ENCODE assay signal across 1 cellular context in the genomic region with DNA sequence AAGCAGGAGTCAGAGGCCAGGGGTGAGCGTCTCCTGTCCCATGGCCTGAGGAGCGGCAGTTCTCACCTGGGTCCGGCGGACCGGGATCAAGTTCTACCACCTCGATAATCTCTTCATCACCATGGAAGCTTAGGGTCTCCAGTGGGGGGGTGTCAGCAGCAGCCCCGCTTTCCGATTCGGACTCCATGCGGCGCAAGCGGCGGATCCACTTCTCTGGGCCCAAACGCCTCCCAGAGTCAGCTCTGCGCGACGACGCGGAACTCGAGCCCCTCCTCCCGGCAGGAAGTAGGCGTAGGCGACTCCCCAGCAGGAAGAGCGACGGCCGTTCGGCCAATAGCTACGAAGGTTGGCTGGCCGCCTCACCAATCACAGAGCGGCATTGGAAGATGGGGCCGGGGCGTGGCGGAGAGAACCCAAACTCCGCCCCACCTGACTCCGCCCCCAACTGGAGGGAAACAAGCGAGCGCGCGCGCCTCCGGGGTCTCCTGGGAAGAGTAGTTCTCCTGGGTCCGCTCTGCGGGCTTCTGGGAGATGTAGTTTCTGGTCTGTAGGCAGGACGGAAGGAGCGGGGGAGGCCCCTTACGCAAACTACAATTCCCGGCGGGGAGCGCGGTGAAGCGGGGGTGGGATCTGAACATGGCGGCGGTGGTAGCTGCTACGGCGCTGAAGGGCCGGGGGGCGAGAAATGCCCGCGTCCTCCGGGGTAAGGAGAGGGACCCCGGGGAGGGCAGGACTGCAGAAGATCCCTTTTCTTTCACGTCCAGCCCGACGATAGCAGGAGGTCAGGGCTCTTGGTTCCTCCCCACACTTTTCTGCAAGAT.
TF ChIP-seq lines count a peak whose summit lies in the region.

A gene with protein sequence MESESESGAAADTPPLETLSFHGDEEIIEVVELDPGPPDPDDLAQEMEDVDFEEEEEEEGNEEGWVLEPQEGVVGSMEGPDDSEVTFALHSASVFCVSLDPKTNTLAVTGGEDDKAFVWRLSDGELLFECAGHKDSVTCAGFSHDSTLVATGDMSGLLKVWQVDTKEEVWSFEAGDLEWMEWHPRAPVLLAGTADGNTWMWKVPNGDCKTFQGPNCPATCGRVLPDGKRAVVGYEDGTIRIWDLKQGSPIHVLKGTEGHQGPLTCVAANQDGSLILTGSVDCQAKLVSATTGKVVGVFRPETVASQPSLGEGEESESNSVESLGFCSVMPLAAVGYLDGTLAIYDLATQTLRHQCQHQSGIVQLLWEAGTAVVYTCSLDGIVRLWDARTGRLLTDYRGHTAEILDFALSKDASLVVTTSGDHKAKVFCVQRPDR (minus strand): TSS at position 238 of the 821 bp plus-strand sequence. CDS start 51 bp downstream, at position 187.
A gene with protein sequence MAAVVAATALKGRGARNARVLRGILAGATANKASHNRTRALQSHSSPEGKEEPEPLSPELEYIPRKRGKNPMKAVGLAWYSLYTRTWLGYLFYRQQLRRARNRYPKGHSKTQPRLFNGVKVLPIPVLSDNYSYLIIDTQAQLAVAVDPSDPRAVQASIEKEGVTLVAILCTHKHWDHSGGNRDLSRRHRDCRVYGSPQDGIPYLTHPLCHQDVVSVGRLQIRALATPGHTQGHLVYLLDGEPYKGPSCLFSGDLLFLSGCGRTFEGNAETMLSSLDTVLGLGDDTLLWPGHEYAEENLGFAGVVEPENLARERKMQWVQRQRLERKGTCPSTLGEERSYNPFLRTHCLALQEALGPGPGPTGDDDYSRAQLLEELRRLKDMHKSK (plus strand): TSS at position 620 of the 821 bp plus-strand sequence. CDS start 17 bp downstream, at position 637.

TF ChIP-seq in HepG2, 621 proteins besides CTCF, POLR2A, EP300 and RAD21 (continued from another document and continues in another):
- TF ChIP-seq KLF9 (CRISPR knock-in tag; IDR thresholded peaks at IDR 0.05; ENCODE audit: low read depth) (peak; percentile 58; the same call in 1 of the 2 replicates), ZNF546 (CRISPR knock-in tag; conservative IDR thresholded peaks at IDR 0.05) (peak; percentile 99), GTF2F1 (IDR thresholded peaks at IDR 0.05; ENCODE audit: low read length) (no peak), IRX3 (CRISPR knock-in tag; IDR thresholded peaks at IDR 0.05; ENCODE audit: borderline replicate concordance, low read depth) (no peak), SUZ12 (IDR thresholded peaks at IDR 0.05; ENCODE audit: low read depth, low read length) (peak; percentile 97), ETV5 (CRISPR knock-in tag; IDR thresholded peaks at IDR 0.05; ENCODE audit: borderline replicate concordance) (peak; percentile 81), RBM22 (optimal IDR thresholded peaks at IDR 0.05; ENCODE audit: low read length) (no peak), ZNF558 (CRISPR knock-in tag; IDR thresholded peaks at IDR 0.05; ENCODE audit: borderline replicate concordance) (no peak), SOX6 (IDR thresholded peaks at IDR 0.05) (no peak), SOX6 (CRISPR knock-in tag; IDR thresholded peaks at IDR 0.05) (peak; percentile 75), ZFP36L2 (CRISPR knock-in tag; IDR thresholded peaks at IDR 0.05) (no peak; the same call in 1 of the 2 replicates), SCMH1 (CRISPR knock-in tag; IDR thresholded peaks at IDR 0.05; ENCODE audit: borderline replicate concordance) (no peak), HOXA3 (CRISPR knock-in tag; IDR thresholded peaks at IDR 0.05) (peak; percentile 96), SRF (IDR thresholded peaks at IDR 0.05; ENCODE audit: low read depth, low read length) (no peak; the same call in 1 of the 2 replicates), KAT8 (CRISPR knock-in tag; IDR thresholded peaks at IDR 0.05) (peak; percentile 94), SRSF1 (optimal IDR thresholded peaks at IDR 0.05; ENCODE audit: low read depth, low read length) (peak; percentile 95), YY1 (IDR thresholded peaks at IDR 0.05; ENCODE audit: insufficient read depth, insufficient replicate concordance, low read depth, low read length) (peak; percentile 98), TAF15 (IDR thresholded peaks at IDR 0.05; ENCODE audit: low read depth, low read length, poor library complexity, severe bottlenecking) (peak; percentile 35), ZNF337 (CRISPR knock-in tag; IDR thresholded peaks at IDR 0.05; ENCODE audit: borderline replicate concordance, low read depth) (no peak), ISL2 (CRISPR knock-in tag; IDR thresholded peaks at IDR 0.05) (0 out of 2 replicates have a peak, but pooled peaks have one; percentile 59), MTA1 (CRISPR knock-in tag; IDR thresholded peaks at IDR 0.05; ENCODE audit: borderline replicate concordance) (no peak), ZSCAN20 (CRISPR knock-in tag; IDR thresholded peaks at IDR 0.05; ENCODE audit: borderline replicate concordance) (peak; percentile 73; the same call in 1 of the 2 replicates), ZNF792 (CRISPR knock-in tag; IDR thresholded peaks at IDR 0.05) (no peak), SP140L (CRISPR knock-in tag; IDR thresholded peaks at IDR 0.05; ENCODE audit: borderline replicate concordance) (peak; percentile 59; the same call in 1 of the 2 replicates), MAF1 (CRISPR knock-in tag; IDR thresholded peaks at IDR 0.05; ENCODE audit: borderline replicate concordance) (0 out of 2 replicates have a peak, but pooled peaks have one; percentile 19), ZNF382 (CRISPR knock-in tag; IDR thresholded peaks at IDR 0.05; ENCODE audit: borderline replicate concordance) (no peak), SMAD1 (CRISPR knock-in tag; IDR thresholded peaks at IDR 0.05; ENCODE audit: borderline replicate concordance, low read depth) (0 out of 2 replicates have a peak, but pooled peaks have one; percentile 16), ZNF713 (CRISPR knock-in tag; IDR thresholded peaks at IDR 0.05) (no peak)
- TF ChIP-seq, protein P1, sequence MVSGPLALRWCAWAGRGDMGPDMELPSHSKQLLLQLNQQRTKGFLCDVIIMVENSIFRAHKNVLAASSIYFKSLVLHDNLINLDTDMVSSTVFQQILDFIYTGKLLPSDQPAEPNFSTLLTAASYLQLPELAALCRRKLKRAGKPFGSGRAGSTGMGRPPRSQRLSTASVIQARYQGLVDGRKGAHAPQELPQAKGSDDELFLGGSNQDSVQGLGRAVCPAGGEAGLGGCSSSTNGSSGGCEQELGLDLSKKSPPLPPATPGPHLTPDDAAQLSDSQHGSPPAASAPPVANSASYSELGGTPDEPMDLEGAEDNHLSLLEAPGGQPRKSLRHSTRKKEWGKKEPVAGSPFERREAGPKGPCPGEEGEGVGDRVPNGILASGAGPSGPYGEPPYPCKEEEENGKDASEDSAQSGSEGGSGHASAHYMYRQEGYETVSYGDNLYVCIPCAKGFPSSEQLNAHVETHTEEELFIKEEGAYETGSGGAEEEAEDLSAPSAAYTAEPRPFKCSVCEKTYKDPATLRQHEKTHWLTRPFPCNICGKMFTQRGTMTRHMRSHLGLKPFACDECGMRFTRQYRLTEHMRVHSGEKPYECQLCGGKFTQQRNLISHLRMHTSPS (CRISPR knock-in tag; IDR thresholded peaks at IDR 0.05; ENCODE audit: low read depth) = no peak; the same call in 1 of the 2 replicates
- TF ChIP-seq, protein P2, sequence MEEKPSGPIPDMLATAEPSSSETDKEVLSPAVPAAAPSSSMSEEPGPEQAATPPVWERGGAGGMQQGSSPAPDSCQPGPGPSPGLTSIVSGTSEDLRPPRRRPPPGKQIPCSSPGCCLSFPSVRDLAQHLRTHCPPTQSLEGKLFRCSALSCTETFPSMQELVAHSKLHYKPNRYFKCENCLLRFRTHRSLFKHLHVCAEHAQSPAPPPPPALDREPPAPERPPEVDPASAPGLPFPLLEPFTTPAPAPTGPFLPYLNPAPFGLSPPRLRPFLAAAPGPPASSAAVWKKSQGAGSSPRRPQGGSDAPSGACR (CRISPR knock-in tag; IDR thresholded peaks at IDR 0.05) = no peak
- TF ChIP-seq, protein P3, sequence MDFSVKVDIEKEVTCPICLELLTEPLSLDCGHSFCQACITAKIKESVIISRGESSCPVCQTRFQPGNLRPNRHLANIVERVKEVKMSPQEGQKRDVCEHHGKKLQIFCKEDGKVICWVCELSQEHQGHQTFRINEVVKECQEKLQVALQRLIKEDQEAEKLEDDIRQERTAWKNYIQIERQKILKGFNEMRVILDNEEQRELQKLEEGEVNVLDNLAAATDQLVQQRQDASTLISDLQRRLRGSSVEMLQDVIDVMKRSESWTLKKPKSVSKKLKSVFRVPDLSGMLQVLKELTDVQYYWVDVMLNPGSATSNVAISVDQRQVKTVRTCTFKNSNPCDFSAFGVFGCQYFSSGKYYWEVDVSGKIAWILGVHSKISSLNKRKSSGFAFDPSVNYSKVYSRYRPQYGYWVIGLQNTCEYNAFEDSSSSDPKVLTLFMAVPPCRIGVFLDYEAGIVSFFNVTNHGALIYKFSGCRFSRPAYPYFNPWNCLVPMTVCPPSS (IDR thresholded peaks at IDR 0.05) = no peak
- TF ChIP-seq, protein P4, sequence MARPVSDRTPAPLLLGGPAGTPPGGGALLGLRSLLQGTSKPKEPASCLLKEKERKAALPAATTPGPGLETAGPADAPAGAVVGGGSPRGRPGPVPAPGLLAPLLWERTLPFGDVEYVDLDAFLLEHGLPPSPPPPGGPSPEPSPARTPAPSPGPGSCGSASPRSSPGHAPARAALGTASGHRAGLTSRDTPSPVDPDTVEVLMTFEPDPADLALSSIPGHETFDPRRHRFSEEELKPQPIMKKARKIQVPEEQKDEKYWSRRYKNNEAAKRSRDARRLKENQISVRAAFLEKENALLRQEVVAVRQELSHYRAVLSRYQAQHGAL (CRISPR knock-in tag; IDR thresholded peaks at IDR 0.05; ENCODE audit: not compliant biosample characterization) = peak; percentile 95
- TF ChIP-seq, protein P5, sequence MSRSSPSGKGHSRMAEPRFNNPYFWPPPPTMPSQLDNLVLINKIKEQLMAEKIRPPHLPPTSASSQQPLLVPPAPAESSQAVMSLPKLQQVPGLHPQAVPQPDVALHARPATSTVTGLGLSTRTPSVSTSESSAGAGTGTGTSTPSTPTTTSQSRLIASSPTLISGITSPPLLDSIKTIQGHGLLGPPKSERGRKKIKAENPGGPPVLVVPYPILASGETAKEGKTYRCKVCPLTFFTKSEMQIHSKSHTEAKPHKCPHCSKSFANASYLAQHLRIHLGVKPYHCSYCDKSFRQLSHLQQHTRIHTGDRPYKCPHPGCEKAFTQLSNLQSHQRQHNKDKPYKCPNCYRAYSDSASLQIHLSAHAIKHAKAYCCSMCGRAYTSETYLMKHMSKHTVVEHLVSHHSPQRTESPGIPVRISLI (CRISPR knock-in tag; IDR thresholded peaks at IDR 0.05; ENCODE audit: borderline replicate concordance) = no peak
- TF ChIP-seq, protein P6, sequence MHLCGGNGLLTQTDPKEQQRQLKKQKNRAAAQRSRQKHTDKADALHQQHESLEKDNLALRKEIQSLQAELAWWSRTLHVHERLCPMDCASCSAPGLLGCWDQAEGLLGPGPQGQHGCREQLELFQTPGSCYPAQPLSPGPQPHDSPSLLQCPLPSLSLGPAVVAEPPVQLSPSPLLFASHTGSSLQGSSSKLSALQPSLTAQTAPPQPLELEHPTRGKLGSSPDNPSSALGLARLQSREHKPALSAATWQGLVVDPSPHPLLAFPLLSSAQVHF (CRISPR knock-in tag; IDR thresholded peaks at IDR 0.05) = no peak
- TF ChIP-seq, protein P7, sequence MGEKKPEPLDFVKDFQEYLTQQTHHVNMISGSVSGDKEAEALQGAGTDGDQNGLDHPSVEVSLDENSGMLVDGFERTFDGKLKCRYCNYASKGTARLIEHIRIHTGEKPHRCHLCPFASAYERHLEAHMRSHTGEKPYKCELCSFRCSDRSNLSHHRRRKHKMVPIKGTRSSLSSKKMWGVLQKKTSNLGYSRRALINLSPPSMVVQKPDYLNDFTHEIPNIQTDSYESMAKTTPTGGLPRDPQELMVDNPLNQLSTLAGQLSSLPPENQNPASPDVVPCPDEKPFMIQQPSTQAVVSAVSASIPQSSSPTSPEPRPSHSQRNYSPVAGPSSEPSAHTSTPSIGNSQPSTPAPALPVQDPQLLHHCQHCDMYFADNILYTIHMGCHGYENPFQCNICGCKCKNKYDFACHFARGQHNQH (CRISPR knock-in tag; IDR thresholded peaks at IDR 0.05) = peak; percentile 80
- TF ChIP-seq, protein P8, sequence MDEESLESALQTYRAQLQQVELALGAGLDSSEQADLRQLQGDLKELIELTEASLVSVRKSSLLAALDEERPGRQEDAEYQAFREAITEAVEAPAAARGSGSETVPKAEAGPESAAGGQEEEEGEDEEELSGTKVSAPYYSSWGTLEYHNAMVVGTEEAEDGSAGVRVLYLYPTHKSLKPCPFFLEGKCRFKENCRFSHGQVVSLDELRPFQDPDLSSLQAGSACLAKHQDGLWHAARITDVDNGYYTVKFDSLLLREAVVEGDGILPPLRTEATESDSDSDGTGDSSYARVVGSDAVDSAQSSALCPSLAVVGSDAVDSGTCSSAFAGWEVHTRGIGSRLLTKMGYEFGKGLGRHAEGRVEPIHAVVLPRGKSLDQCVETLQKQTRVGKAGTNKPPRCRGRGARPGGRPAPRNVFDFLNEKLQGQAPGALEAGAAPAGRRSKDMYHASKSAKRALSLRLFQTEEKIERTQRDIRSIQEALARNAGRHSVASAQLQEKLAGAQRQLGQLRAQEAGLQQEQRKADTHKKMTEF (CRISPR knock-in tag; IDR thresholded peaks at IDR 0.05) = peak; percentile 92
- TF ChIP-seq, protein P9, sequence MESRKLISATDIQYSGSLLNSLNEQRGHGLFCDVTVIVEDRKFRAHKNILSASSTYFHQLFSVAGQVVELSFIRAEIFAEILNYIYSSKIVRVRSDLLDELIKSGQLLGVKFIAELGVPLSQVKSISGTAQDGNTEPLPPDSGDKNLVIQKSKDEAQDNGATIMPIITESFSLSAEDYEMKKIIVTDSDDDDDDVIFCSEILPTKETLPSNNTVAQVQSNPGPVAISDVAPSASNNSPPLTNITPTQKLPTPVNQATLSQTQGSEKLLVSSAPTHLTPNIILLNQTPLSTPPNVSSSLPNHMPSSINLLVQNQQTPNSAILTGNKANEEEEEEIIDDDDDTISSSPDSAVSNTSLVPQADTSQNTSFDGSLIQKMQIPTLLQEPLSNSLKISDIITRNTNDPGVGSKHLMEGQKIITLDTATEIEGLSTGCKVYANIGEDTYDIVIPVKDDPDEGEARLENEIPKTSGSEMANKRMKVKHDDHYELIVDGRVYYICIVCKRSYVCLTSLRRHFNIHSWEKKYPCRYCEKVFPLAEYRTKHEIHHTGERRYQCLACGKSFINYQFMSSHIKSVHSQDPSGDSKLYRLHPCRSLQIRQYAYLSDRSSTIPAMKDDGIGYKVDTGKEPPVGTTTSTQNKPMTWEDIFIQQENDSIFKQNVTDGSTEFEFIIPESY (CRISPR knock-in tag; IDR thresholded peaks at IDR 0.05) = no peak
- TF ChIP-seq, protein P10, sequence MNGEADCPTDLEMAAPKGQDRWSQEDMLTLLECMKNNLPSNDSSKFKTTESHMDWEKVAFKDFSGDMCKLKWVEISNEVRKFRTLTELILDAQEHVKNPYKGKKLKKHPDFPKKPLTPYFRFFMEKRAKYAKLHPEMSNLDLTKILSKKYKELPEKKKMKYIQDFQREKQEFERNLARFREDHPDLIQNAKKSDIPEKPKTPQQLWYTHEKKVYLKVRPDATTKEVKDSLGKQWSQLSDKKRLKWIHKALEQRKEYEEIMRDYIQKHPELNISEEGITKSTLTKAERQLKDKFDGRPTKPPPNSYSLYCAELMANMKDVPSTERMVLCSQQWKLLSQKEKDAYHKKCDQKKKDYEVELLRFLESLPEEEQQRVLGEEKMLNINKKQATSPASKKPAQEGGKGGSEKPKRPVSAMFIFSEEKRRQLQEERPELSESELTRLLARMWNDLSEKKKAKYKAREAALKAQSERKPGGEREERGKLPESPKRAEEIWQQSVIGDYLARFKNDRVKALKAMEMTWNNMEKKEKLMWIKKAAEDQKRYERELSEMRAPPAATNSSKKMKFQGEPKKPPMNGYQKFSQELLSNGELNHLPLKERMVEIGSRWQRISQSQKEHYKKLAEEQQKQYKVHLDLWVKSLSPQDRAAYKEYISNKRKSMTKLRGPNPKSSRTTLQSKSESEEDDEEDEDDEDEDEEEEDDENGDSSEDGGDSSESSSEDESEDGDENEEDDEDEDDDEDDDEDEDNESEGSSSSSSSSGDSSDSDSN (CRISPR knock-in tag; IDR thresholded peaks at IDR 0.05) = peak; percentile 48; the same call in 1 of the 2 replicates
